17 cellular contexts compared by ENCODE assay signal in genomic region chr17:80948091-80948960, GRCh38. TPM values are rescaled to one million over a fixed set of nuclear protein-coding genes. Genes with fewer than 3 reads are reported as not detected.
A peak's percentile ranks its signal among the peaks of the same experiment; 100 is the strongest.
DNase-seq lines count a peak whose midpoint lies in the region; ATAC-seq and TF ChIP-seq lines count a peak whose summit lies in the region.
"Had no signal": no experiment of that assay in that cellular context is flagged by ENCODE, and none has a peak within 500 bp of the region (broad histone marks: within the 10 kb centered on the region; RNA-seq: fewer than 3 reads in every experiment).

No MANE protein-coding gene starts in this region.

- no TSS peak for BruUV-seq in HCT116 (replicated peaks; lab: Mats Ljungman, UMichigan)

- POLR2A ChIA-PET in HCT116 (lab: Charles Lee): no interaction called here

- ATAC-seq in HCT116 (0 out of 2 replicates have a peak, but pooled peaks have one; percentile 9), gastroesophageal sphincter (no peak)
- ATAC-seq: activated CD8-positive, alpha-beta T cell treated with anti-CD3 and anti-CD28 coated beads for 36 hours; activated T-helper 17 cell treated with anti-CD3 and anti-CD28 coated beads, Interleukin-2, amount 50 U/mL, for 72 hours; pancreas had no signal

- H3K27me3 ChIP-seq in BLaER1 treated with 17β-estradiol and CSF1 and Interleukin-3, amounts not matched to agents 10 nM and 100 nM: peaks cover 43 to 55% (median 49%) of the 10 kb centered on the region in 11 experiments
- H3K27me3 ChIP-seq in HCT116 (ENCODE audit: insufficient read depth, low read length) (no peaks in the 10 kb centered on the region), gastroesophageal sphincter (no peaks in the 10 kb centered on the region)
- H3K27me3 ChIP-seq: pancreas had no signal

- peaks cover 12 to 62% (median 46%) of the 10 kb centered on the region in 11 experiments; a peak in 21 of 22 replicates for H3K36me3 ChIP-seq in BLaER1 treated with 17β-estradiol and CSF1 and Interleukin-3, amounts not matched to agents 10 nM and 100 nM
- H3K36me3 ChIP-seq in HCT116 (ENCODE audit: control insufficient read depth in 1 of 2, insufficient read depth in 2 of 2, low read length in 2 of 2) (peaks cover 7 to 20% of the 10 kb centered on the region in 2 experiments; a peak in 3 of 4 replicates), gastroesophageal sphincter (peaks cover 0 to 72% of the 10 kb centered on the region in 2 donors)

- TF ChIP-seq RAD21 in HCT116 (IDR thresholded peaks at IDR 0.05; ENCODE audit: low read depth): no peak

- no peak overlapping the region for H3K27ac ChIP-seq in BLaER1 treated with 17β-estradiol and CSF1 and Interleukin-3, amounts not matched to agents 10 nM and 100 nM
- H3K27ac ChIP-seq in HCT116 (ENCODE audit: low read depth, low read length): no peak overlapping the region
- H3K27ac ChIP-seq in gastroesophageal sphincter: peak overlapping the region in 3 of 4 donors; percentile 63 to 78 (median 72)
- H3K27ac ChIP-seq: HL-60, pancreas had no signal

- WGBS in gastroesophageal sphincter (ENCODE audit: low coverage in 1 of 2), 2 donors: 58 to 60% methylated on average over 8 to 9 of the region's 46 CpGs

- DNase-seq in HCT116 (ENCODE audit: low read depth, low spot score) (no peak), posterior vena cava (ENCODE audit: low spot score) (peak; percentile 83), DMS153 treated with DMSO at 0.1 percent for 48 hours (lab: John Stamatoyannopoulos, UW; ENCODE audit: unreplicated experiment) (no peak), GM03348 (ENCODE audit: low spot score) (no peak), NOMO-1 treated with dmso at 0.1 percent for 144 hours (lab: John Stamatoyannopoulos, UW; ENCODE audit: unreplicated experiment) (no peak)
- DNase-seq: activated CD8-positive, alpha-beta T cell treated with anti-CD3 and anti-CD28 coated beads for 36 hours; CD4-positive, alpha-beta memory T cell; central memory CD4-positive, alpha-beta T cell; dermis blood vessel endothelial cell; OCI-M1; SHP77 treated with DMSO at 0.1 percent for 48 hours; stimulated activated naive CD4-positive, alpha-beta T cell treated with Interleukin-2 at 50 U/mL for 16 hours had no signal

- H3K9me3 ChIP-seq in BLaER1 treated with 17β-estradiol and CSF1 and Interleukin-3, amounts not matched to agents 10 nM and 100 nM (replicated peaks in 1 of 11): peaks cover 0 to 10% (median 6%) of the 10 kb centered on the region in 11 experiments; a peak in 14 of 22 replicates
- H3K9me3 ChIP-seq in HCT116 (ENCODE audit: control insufficient read depth in 1 of 2, insufficient read depth in 1 of 2, low read depth in 1 of 2, low read length in 2 of 2) (no peaks in the 10 kb centered on the region), gastroesophageal sphincter (no peaks in the 10 kb centered on the region)
- H3K9me3 ChIP-seq: pancreas had no signal

- H3K79me2 ChIP-seq in HCT116 (ENCODE audit: insufficient read depth, low read length): no peaks in the 10 kb centered on the region

- TF ChIP-seq EP300 in gastroesophageal sphincter (IDR thresholded peaks at IDR 0.05): no peak

- no peaks in the 10 kb centered on the region for H3K9me2 ChIP-seq in HCT116 (ENCODE audit: insufficient read depth)

- no peak overlapping the region for H2AFZ ChIP-seq in HCT116 (ENCODE audit: low read depth, low read length, poor library complexity, severe bottlenecking)

- H3K4me1 ChIP-seq in BLaER1 treated with 17β-estradiol and CSF1 and Interleukin-3, amounts not matched to agents 10 nM and 100 nM: peaks cover 29 to 72% (median 56%) of the 10 kb centered on the region in 10 experiments
- H3K4me1 ChIP-seq in HCT116 (ENCODE audit: control insufficient read depth in 1 of 2, insufficient read depth in 2 of 2, low read length in 2 of 2) (no peaks in the 10 kb centered on the region), gastroesophageal sphincter (peaks cover 0 to 52% (median 6%) of the 10 kb centered on the region in 3 donors)
- H3K4me1 ChIP-seq: pancreas had no signal

- H3K4me3 ChIP-seq in BLaER1 treated with 17β-estradiol and CSF1 and Interleukin-3, amounts not matched to agents 10 nM and 100 nM: no peak overlapping the region
- H3K4me3 ChIP-seq in HCT116 (replicated peaks in 1 of 2; ENCODE audit: low read depth in 1 of 2, low read length in 2 of 2): no peak overlapping the region
- no peak overlapping the region for H3K4me3 ChIP-seq in gastroesophageal sphincter
- H3K4me3 ChIP-seq: pancreas had no signal

- TF ChIP-seq POLR2A in HCT116 (IDR thresholded peaks at IDR 0.05; ENCODE audit: borderline replicate concordance, extremely low read depth, insufficient read depth, insufficient read length) (no peak), gastroesophageal sphincter (IDR thresholded peaks at IDR 0.05) (no peak)

- CTCF ChIA-PET in HCT116 (lab: Charles Lee): no interaction called here

- H3K9ac ChIP-seq in BLaER1 treated with 17β-estradiol and CSF1 and Interleukin-3, amounts not matched to agents 10 nM and 100 nM: peak overlapping the region in 4 of 11 experiments; percentile 8 to 38 (median 16); a peak in 4 of 22 replicates
- no peak overlapping the region for H3K9ac ChIP-seq in HCT116 (ENCODE audit: low read length)

- H3K4me2 ChIP-seq in BLaER1 treated with 17β-estradiol and CSF1 and Interleukin-3, amounts not matched to agents 10 nM and 100 nM: peak overlapping the region; percentile 11 to 79 (median 69); a peak in 19 of 22 replicates
- no peak overlapping the region for H3K4me2 ChIP-seq in HCT116 (ENCODE audit: low read length)

- RAD21 ChIA-PET in HCT116 (lab: Charles Lee; ENCODE audit: low non-redundant PET in 1 of 2, low total read pairs in 2 of 2, uncharacterized antibody in 2 of 2, unreplicated experiment in 2 of 2): no interaction called here

- no peak for TF ChIP-seq CTCF in HCT116 (IDR thresholded peaks at IDR 0.05 in 2 of 3, conservative IDR thresholded peaks at IDR 0.05 in 1 of 3; ENCODE audit: borderline replicate concordance in 1 of 3, insufficient read depth in 1 of 3, low read depth in 2 of 3, low read length in 2 of 3)
- peak in 1 of 4 experiments; percentile 17 for TF ChIP-seq CTCF in gastroesophageal sphincter (IDR thresholded peaks at IDR 0.05)

- peaks cover 0 to 85% (median 62%) of the 10 kb centered on the region in 11 experiments; a peak in 19 of 22 replicates for H4K20me1 ChIP-seq in BLaER1 treated with 17β-estradiol and CSF1 and Interleukin-3, amounts not matched to agents 10 nM and 100 nM
- no peaks in the 10 kb centered on the region for H4K20me1 ChIP-seq in HCT116 (ENCODE audit: insufficient read depth)

- intact Hi-C loops in HCT116 (cut with micrococcal nuclease) (no loop called here), posterior vena cava (cut with DNase I) (no loop called here)

TF ChIP-seq in HCT116, 20 proteins besides CTCF, POLR2A, EP300 and RAD21:
- TF ChIP-seq TCF7L2 (IDR thresholded peaks at IDR 0.05; ENCODE audit: borderline replicate concordance, extremely low read depth, insufficient read depth, insufficient read length) (no peak), JUND (IDR thresholded peaks at IDR 0.05) (no peak), CBX3 (IDR thresholded peaks at IDR 0.05; ENCODE audit: low read depth) (no peak), MAX (IDR thresholded peaks at IDR 0.05) (no peak), CEBPB (IDR thresholded peaks at IDR 0.05; ENCODE audit: low read depth) (no peak), EZH2phosphoT487 (IDR thresholded peaks at IDR 0.05; ENCODE audit: borderline replicate concordance) (no peak), ZBTB33 (IDR thresholded peaks at IDR 0.05; ENCODE audit: extremely low read depth, insufficient replicate concordance, low read length) (no peak)
TF ChIP-seq in HCT116: peak in this region for 0.

RNA-seq across cellular contexts. Expression of gene CHMP6, which starts 43.3 kb away (rescaled TPM):
- total RNA-seq in HCT116 (2021; ENCODE audit: unreplicated experiment) (22.0 TPM), gastroesophageal sphincter (10 to 100 TPM; 17.6 to 26.0 (median 19.0) TPM), posterior vena cava (10 to 100 TPM; 23.7 to 25.9 TPM)
- 14.7 and 15.2 TPM in 2 replicates for polyA plus RNA-seq in HCT116 (2012)

Comparison
In these comparisons a context has a peak if more than half of its experiments do, and no peak if none do; other contexts are left out.
1. H3K27ac ChIP-seq: peak in gastroesophageal sphincter (3 of 4); none in BLaER1 treated with 17β-estradiol and CSF1 and Interleukin-3, amounts not matched to agents 10 nM and 100 nM (0 of 11) and HCT116 (single experiment).